ENCODE assay signal across 11 cellular contexts in the genomic region with DNA sequence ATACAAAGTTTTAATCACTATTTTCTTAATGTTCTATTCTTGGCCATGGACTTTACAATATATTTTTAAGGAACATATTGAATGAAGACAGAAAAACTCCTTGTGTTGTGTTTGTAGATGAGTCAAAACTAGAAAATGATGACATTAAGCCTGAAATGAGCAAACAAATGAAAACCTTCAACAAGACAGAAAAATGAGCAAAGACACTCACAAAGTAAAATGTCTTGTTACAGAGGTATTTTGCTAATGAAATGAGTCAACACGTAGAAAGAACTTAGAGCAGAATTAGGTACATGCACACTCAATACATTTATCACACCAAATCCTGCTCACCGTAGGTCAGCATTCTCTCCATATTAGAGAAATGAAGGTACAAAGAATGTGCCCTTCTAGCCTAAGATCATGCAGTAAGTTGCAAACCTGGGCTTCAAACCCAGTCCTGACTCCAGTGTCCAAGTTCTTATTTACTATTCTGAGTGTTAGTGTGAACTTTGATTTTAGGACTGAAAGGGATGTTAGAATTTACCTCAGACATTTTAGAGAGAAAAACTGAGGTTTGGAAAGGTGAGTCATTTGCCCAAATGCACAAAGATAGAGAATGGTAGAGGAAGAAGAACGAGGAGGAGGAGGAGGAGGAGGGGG.
DNase-seq lines count a peak whose midpoint lies in the region; ATAC-seq lines count a peak whose summit lies in the region.
"Had no signal": no experiment of that assay in that cellular context is flagged by ENCODE, and none has a peak within 500 bp of the region (broad histone marks: within the 10 kb centered on the region; RNA-seq: fewer than 3 reads in every experiment).

No MANE protein-coding gene starts in this region.

- peaks cover 38% of the 10 kb centered on the region for H3K4me1 Mint-ChIP-seq in activated naive CD4-positive, alpha-beta T cell treated with anti-CD3 and anti-CD28 coated beads for 36 hours (ENCODE audit: low read depth)
- H3K4me1 Mint-ChIP-seq in T-helper 1 cell treated with Interleukin-12 subunit alpha and Interleukin-12 subunit beta and Interleukin-4 antibody, amounts not matched to agents 30 μg/mL and 1 μg/mL, for 36 hours (ENCODE audit: low read depth): peaks cover 42% of the 10 kb centered on the region

- H3K36me3 Mint-ChIP-seq in activated naive CD4-positive, alpha-beta T cell treated with anti-CD3 and anti-CD28 coated beads for 36 hours (ENCODE audit: low read depth): no peaks in the 10 kb centered on the region
- peaks cover 4% of the 10 kb centered on the region for H3K36me3 Mint-ChIP-seq in T-helper 1 cell treated with Interleukin-12 subunit alpha and Interleukin-12 subunit beta and Interleukin-4 antibody, amounts not matched to agents 30 μg/mL and 1 μg/mL, for 36 hours (ENCODE audit: low read depth)

- no peaks in the 10 kb centered on the region for H3K9me3 Mint-ChIP-seq in activated naive CD4-positive, alpha-beta T cell treated with anti-CD3 and anti-CD28 coated beads for 36 hours
- no peaks in the 10 kb centered on the region for H3K9me3 Mint-ChIP-seq in T-helper 1 cell treated with Interleukin-12 subunit alpha and Interleukin-12 subunit beta and Interleukin-4 antibody, amounts not matched to agents 30 μg/mL and 1 μg/mL, for 36 hours

- peak; percentile 22 for ATAC-seq in HG02610 (IDR thresholded peaks at IDR 0.05; ENCODE audit: unreplicated experiment)
- ATAC-seq in stimulated activated naive CD8-positive, alpha-beta T cell treated with anti-CD3 and anti-CD28 coated beads, Interleukin-15, Interleukin-2, amounts not matched to agents 100 U/mL and 50 U/mL, for 24 hours: peak; percentile 35

- peak overlapping the region; percentile 82 for H3K27ac Mint-ChIP-seq in activated naive CD4-positive, alpha-beta T cell treated with anti-CD3 and anti-CD28 coated beads for 36 hours
- peak overlapping the region; percentile 9 for H3K27ac Mint-ChIP-seq in T-helper 1 cell treated with Interleukin-12 subunit alpha and Interleukin-12 subunit beta and Interleukin-4 antibody, amounts not matched to agents 30 μg/mL and 1 μg/mL, for 36 hours

- H3K4me3 Mint-ChIP-seq in activated naive CD4-positive, alpha-beta T cell treated with anti-CD3 and anti-CD28 coated beads for 36 hours: no peak overlapping the region
- peak overlapping the region; percentile 6 for H3K4me3 Mint-ChIP-seq in T-helper 1 cell treated with Interleukin-12 subunit alpha and Interleukin-12 subunit beta and Interleukin-4 antibody, amounts not matched to agents 30 μg/mL and 1 μg/mL, for 36 hours

- peak; percentile 30 for DNase-seq in activated naive CD4-positive, alpha-beta T cell treated with anti-CD3 and anti-CD28 coated beads for 36 hours
- no peak for DNase-seq in activated naive CD4-positive, alpha-beta T cell (lab: John Stamatoyannopoulos, UW)
- no peak for DNase-seq in stimulated activated naive CD8-positive, alpha-beta T cell treated with anti-CD3 and anti-CD28 coated beads, Interleukin-15, Interleukin-2, amounts not matched to agents 100 U/mL and 50 U/mL, for 24 hours
- DNase-seq in stimulated activated CD4-positive, alpha-beta T cell treated with anti-CD3 and anti-CD28 coated beads, Interleukin-4, amount 100 ng/mL, for 24 hours: no peak
- no peak for DNase-seq in epidermal melanocyte (ENCODE audit: insufficient read length, low spot score)
- no peak for DNase-seq in DMS79 (lab: John Stamatoyannopoulos, UW)
- DNase-seq: activated CD4-positive, alpha-beta T cell treated with anti-CD3 and anti-CD28 coated beads, Interleukin-2, amount 50 U/mL, for 4 hours; NCI-H2029 treated with DMSO at 0.1 percent for 48 hours; SHP77 treated with DMSO at 0.1 percent for 48 hours had no signal

- CTCF ChIA-PET in activated naive CD4-positive, alpha-beta T cell treated with anti-CD3 and anti-CD28 coated beads for 36 hours (lab: Charles Lee): interaction anchor here (0.7 to 2.8 kb wide), 5 partner anchors 24 to 184 kb away, joined by 3 to 10 read pairs (median 4); no protein-coding TSS in a partner anchor

- H3K27me3 Mint-ChIP-seq in activated naive CD4-positive, alpha-beta T cell treated with anti-CD3 and anti-CD28 coated beads for 36 hours (ENCODE audit: low read depth): no peaks in the 10 kb centered on the region
- H3K27me3 Mint-ChIP-seq in T-helper 1 cell treated with Interleukin-12 subunit alpha and Interleukin-12 subunit beta and Interleukin-4 antibody, amounts not matched to agents 30 μg/mL and 1 μg/mL, for 36 hours (ENCODE audit: low read depth): no peaks in the 10 kb centered on the region

- intact Hi-C loops in activated naive CD4-positive, alpha-beta T cell treated with anti-CD3 and anti-CD28 coated beads for 36 hours (cut with micrococcal nuclease): loop anchor here (1.0 to 2.0 kb wide), 15 partner anchors 11 to 588 kb away; no protein-coding TSS in a partner anchor
